In the genomic region with DNA sequence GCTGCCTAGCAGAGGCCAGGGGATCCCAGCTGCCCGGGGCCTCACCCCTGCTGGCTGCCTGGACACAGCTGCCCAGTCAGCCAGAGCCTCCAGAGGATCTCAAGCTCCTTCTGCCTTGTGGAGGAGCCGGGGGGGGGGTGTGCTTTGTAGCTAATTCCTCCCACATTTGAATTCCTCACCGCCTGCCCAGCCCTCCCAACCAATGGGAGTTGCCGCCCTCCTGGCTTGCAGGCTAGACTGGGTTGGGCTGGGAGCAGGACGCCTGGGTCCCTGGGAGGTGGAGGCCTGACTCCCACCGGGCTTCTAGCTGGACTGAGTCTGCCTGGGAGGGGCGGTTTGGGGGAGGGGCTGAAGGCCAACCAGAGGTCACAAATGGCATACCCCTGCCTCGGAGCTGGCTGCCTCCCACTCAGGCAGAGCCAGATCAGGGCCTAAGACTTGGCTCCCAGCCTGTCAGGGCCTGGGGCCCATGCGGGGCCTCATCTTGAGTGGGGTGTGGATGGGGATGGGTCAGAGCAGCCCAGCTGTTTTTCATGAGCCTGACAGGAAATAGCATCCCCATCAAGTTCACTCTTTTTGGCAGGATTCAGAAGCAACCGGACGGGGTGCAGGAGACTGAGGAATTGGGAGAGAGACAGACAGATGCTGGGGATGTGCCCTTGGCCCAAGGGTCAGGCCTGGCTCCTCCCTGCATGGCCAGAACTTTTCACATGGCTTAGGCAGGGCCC, we compare ENCODE assay signal across 12 cellular contexts. TPM values are rescaled to one million over a fixed set of nuclear protein-coding genes. Genes with fewer than 3 reads are reported as not detected.
DNase-seq lines count a peak whose midpoint lies in the region; ATAC-seq, FAIRE-seq and TF ChIP-seq lines count a peak whose summit lies in the region.
"Had no signal": no experiment of that assay in that cellular context is flagged by ENCODE, and none has a peak within 500 bp of the region (broad histone marks: within the 10 kb centered on the region; RNA-seq: fewer than 3 reads in every experiment).

No MANE protein-coding gene starts in this region.

- H3K9me3 ChIP-seq in liver (ENCODE audit: control insufficient read depth in 4 of 4, low read length in 3 of 4) (no peaks in the 10 kb centered on the region), HepG2 (ENCODE audit: low read length) (no peaks in the 10 kb centered on the region)
- H3K9me3 ChIP-seq: BLaER1, prostate gland had no signal

- WGBS in liver: 83% methylated on average over 11 of the region's 11 CpGs
- WGBS in HepG2 (ENCODE audit: low lambda C conversion rate): 100% methylated on average over 3 of the region's 11 CpGs

- no peaks in the 10 kb centered on the region for H3K9me3 Mint-ChIP-seq in nephron progenitor cell
- H3K9me3 Mint-ChIP-seq: stimulated activated naive CD8-positive, alpha-beta T cell treated with anti-CD3 and anti-CD28 coated beads, Interleukin-15, amount 100 ng/mL, for 72 hours had no signal

- no peaks in the 10 kb centered on the region for H3K27me3 ChIP-seq in liver (ENCODE audit: control insufficient read depth in 4 of 4, insufficient read depth in 4 of 4, low read length in 3 of 4)
- no peaks in the 10 kb centered on the region for H3K27me3 ChIP-seq in HepG2 (ENCODE audit: control insufficient read depth in 1 of 2, insufficient read depth in 2 of 2, low read length in 2 of 2)
- H3K27me3 ChIP-seq: BLaER1 had no signal

- TF ChIP-seq EP300 in HepG2 (IDR thresholded peaks at IDR 0.05; ENCODE audit: low read depth in 2 of 2, low read length in 2 of 2) (no peak), HepG2 (CRISPR knock-in tag; IDR thresholded peaks at IDR 0.05; ENCODE audit: borderline replicate concordance) (no peak)

- no peak overlapping the region for H3K4me2 ChIP-seq in HepG2 (ENCODE audit: low read depth, low read length)
- H3K4me2 ChIP-seq: BLaER1 had no signal

- no peak for TF ChIP-seq CTCF in liver (IDR thresholded peaks at IDR 0.05; ENCODE audit: low read depth, low read length, missing input control)
- no peak for TF ChIP-seq CTCF in HepG2 (CRISPR knock-in tag; IDR thresholded peaks at IDR 0.05)
- no peak for TF ChIP-seq CTCF in fibroblast of villous mesenchyme (IDR thresholded peaks at IDR 0.05; ENCODE audit: insufficient read depth, low read depth, low read length)
- no peak for TF ChIP-seq CTCF in nephron progenitor cell (IDR thresholded peaks at IDR 0.05)

- no peak for TF ChIP-seq POLR2A in HepG2 (IDR thresholded peaks at IDR 0.05; ENCODE audit: insufficient read depth in 1 of 2, low read depth in 2 of 2, low read length in 2 of 2)

- no TSS peak for BruUV-seq in HepG2 (replicated peaks; lab: Mats Ljungman, UMichigan)

- H3K36me3 ChIP-seq in liver (ENCODE audit: control insufficient read depth in 4 of 4, insufficient read depth in 3 of 4, low read depth in 1 of 4, low read length in 3 of 4): peaks cover 18 to 90% (median 68%) of the 10 kb centered on the region in 4 donors
- peaks cover 46 to 88% of the 10 kb centered on the region in 2 experiments for H3K36me3 ChIP-seq in HepG2 (replicated peaks in 1 of 2; ENCODE audit: control insufficient read depth in 1 of 2, insufficient read depth in 2 of 2, low read length in 2 of 2)

- H3K36me3 Mint-ChIP-seq in nephron progenitor cell (ENCODE audit: low read depth): peaks cover 44% of the 10 kb centered on the region

- H3K79me2 ChIP-seq in HepG2 (ENCODE audit: insufficient read depth, low read length): no peaks in the 10 kb centered on the region

- POLR2A ChIA-PET in HepG2 (lab: Yijun Ruan, JAX): no interaction called here

- no peak overlapping the region for H3K27ac ChIP-seq in liver (ENCODE audit: low read depth in 1 of 2, low read length in 2 of 2)
- no peak overlapping the region for H3K27ac ChIP-seq in HepG2 (ENCODE audit: extremely low read length, insufficient read depth, low read length)
- H3K27ac ChIP-seq: BLaER1 had no signal

- no peaks in the 10 kb centered on the region for H3K4me1 ChIP-seq in liver (ENCODE audit: control insufficient read depth in 4 of 4, insufficient read depth in 4 of 4, low read length in 3 of 4)
- H3K4me1 ChIP-seq in HepG2 (ENCODE audit: insufficient read depth, low read length): no peaks in the 10 kb centered on the region
- H3K4me1 ChIP-seq: BLaER1, prostate gland had no signal

- DNase-seq in HepG2 (ENCODE audit: low spot score): no peak
- peak; percentile 81 for DNase-seq in fibroblast of villous mesenchyme (ENCODE audit: low read depth)
- peak; percentile 65 for DNase-seq in nephron progenitor cell
- DNase-seq in SHP77 treated with DMSO at 0.1 percent for 48 hours (lab: John Stamatoyannopoulos, UW): no peak
- DNase-seq in dermis blood vessel endothelial cell: no peak
- no peak for DNase-seq in AML-193 (lab: John Stamatoyannopoulos, UW)
- no peak for DNase-seq in RKO (ENCODE audit: low spot score)
- DNase-seq: stimulated activated naive CD8-positive, alpha-beta T cell treated with anti-CD3 and anti-CD28 coated beads, Interleukin-15, amount 100 ng/mL, for 72 hours had no signal

- H3K4me1 Mint-ChIP-seq in nephron progenitor cell: peaks cover 57% of the 10 kb centered on the region
- H3K4me1 Mint-ChIP-seq: stimulated activated naive CD8-positive, alpha-beta T cell treated with anti-CD3 and anti-CD28 coated beads, Interleukin-15, amount 100 ng/mL, for 72 hours had no signal

- TF ChIP-seq RAD21 in liver (IDR thresholded peaks at IDR 0.05): no peak
- no peak for TF ChIP-seq RAD21 in HepG2 (CRISPR knock-in tag; IDR thresholded peaks at IDR 0.05)

- in situ Hi-C loops in HepG2 (cut with HindIII; ENCODE audit: extremely low pct_ligation_motif_present, low pct_unique_long_range_greater_than_20kb): no loop called here

- no peak for FAIRE-seq in HepG2 (lab: Jason Lieb, UNC)
- FAIRE-seq: TTC549 had no signal

- no peak overlapping the region for H2AFZ ChIP-seq in HepG2 (ENCODE audit: low read length)

- H3K9ac ChIP-seq in liver (ENCODE audit: low read depth in 1 of 2, low read length in 2 of 2): no peak overlapping the region
- no peak overlapping the region for H3K9ac ChIP-seq in HepG2 (ENCODE audit: insufficient read depth, low read depth, low read length)
- H3K9ac ChIP-seq: BLaER1 had no signal

- intact Hi-C loops in HepG2 (cut with micrococcal nuclease; ENCODE audit: unreplicated experiment): no loop called here

- H3K27ac Mint-ChIP-seq in nephron progenitor cell: peak overlapping the region; percentile 78
- H3K27ac Mint-ChIP-seq: stimulated activated naive CD8-positive, alpha-beta T cell treated with anti-CD3 and anti-CD28 coated beads, Interleukin-15, amount 100 ng/mL, for 72 hours had no signal

- H3K27me3 Mint-ChIP-seq in nephron progenitor cell (ENCODE audit: low read depth, poor library complexity): peaks cover 2% of the 10 kb centered on the region
- H3K27me3 Mint-ChIP-seq: stimulated activated naive CD8-positive, alpha-beta T cell treated with anti-CD3 and anti-CD28 coated beads, Interleukin-15, amount 100 ng/mL, for 72 hours had no signal

- no peak overlapping the region for H3K4me3 ChIP-seq in liver (ENCODE audit: low read depth in 1 of 3, low read length in 3 of 3)
- no peak overlapping the region for H3K4me3 ChIP-seq in HepG2 (replicated peaks in 1 of 3; ENCODE audit: insufficient read depth in 1 of 3, low read depth in 2 of 3, low read length in 3 of 3)
- H3K4me3 ChIP-seq in fibroblast of villous mesenchyme (ENCODE audit: low read depth, low read length): no peak overlapping the region
- H3K4me3 ChIP-seq: BLaER1, prostate gland had no signal

- CTCF ChIA-PET in HepG2 (lab: Yijun Ruan, JAX; ENCODE audit: low intra/inter-chr PET ratio, low total read pairs): no interaction called here

- H3K4me3 Mint-ChIP-seq in nephron progenitor cell: peak overlapping the region; percentile 48
- H3K4me3 Mint-ChIP-seq: stimulated activated naive CD8-positive, alpha-beta T cell treated with anti-CD3 and anti-CD28 coated beads, Interleukin-15, amount 100 ng/mL, for 72 hours had no signal

- no peaks in the 10 kb centered on the region for H4K20me1 ChIP-seq in HepG2 (ENCODE audit: insufficient read depth, low read length)

- ATAC-seq in HepG2: no peak
- ATAC-seq: stimulated activated naive CD8-positive, alpha-beta T cell treated with anti-CD3 and anti-CD28 coated beads, Interleukin-15, amount 100 ng/mL, for 72 hours had no signal

RNA-seq across cellular contexts. Expression of gene PDE2A, which starts 29.2 kb away (rescaled TPM):
- 10 to 100 TPM in 1 of 2 donors, 1 to 10 TPM in 1; 9.3 to 32.8 TPM for total RNA-seq in liver
- polyA plus RNA-seq in liver: 10 to 100 TPM in 1 of 2 donors, 1 to 10 TPM in 1; 4.3 to 16.6 TPM
- not detected in 2 replicates for total RNA-seq in HepG2 (2016; rRNA removed; fragmentation: Illumina TruSeq; extraction: Trizol)
- not detected in 2 replicates for total RNA-seq in HepG2 (2016; cell fraction: cytosol; rRNA removed; fragmentation: Illumina TruSeq; extraction: Trizol; ENCODE audit: low read depth)
- total RNA-seq in HepG2 (2016; cell fraction: insoluble cytoplasmic fraction; rRNA removed; fragmentation: Illumina TruSeq; extraction: Trizol): 0.19 TPM in 1 of 2 replicates, not detected in the other
- not detected in 2 replicates for total RNA-seq in HepG2 (2016; cell fraction: membrane; rRNA removed; fragmentation: Illumina TruSeq; extraction: Trizol)
- 0.81 TPM in 1 of 2 replicates, not detected in the other for total RNA-seq in HepG2 (2016; cell fraction: nucleus; rRNA removed; fragmentation: Illumina TruSeq; extraction: Trizol)
- 2.8 and 3.1 TPM in 2 replicates for polyA plus RNA-seq in HepG2 (2011; rRNA removed)
- polyA plus RNA-seq in HepG2 (2011; cell fraction: cytosol; rRNA removed): 0.74 and 0.82 TPM in 2 replicates
- 12.4 and 12.9 TPM in 2 replicates for polyA plus RNA-seq in HepG2 (2011; cell fraction: nucleus; rRNA removed)
- polyA plus RNA-seq in HepG2 (2012): 1.1 and 1.3 TPM in 2 replicates
- not detected in 2 replicates for polyA plus RNA-seq in HepG2 (2016; cell fraction: cytosol; fragmentation: Illumina TruSeq; extraction: Trizol; ENCODE audit: low read depth)
- polyA plus RNA-seq in HepG2 (2016; cell fraction: insoluble cytoplasmic fraction; fragmentation: Illumina TruSeq; extraction: Trizol; ENCODE audit: low read depth): not detected in 2 replicates
- polyA plus RNA-seq in HepG2 (2016; cell fraction: membrane; fragmentation: Illumina TruSeq; extraction: Trizol; ENCODE audit: low read depth): not detected in 2 replicates
- polyA plus RNA-seq in HepG2 (2016; cell fraction: nucleus; fragmentation: Illumina TruSeq; extraction: Trizol; ENCODE audit: insufficient read depth, low read depth): not detected in 2 replicates
- polyA minus RNA-seq in HepG2 (2011; rRNA and poly(A)+ RNA removed; ENCODE audit: low replicate concordance): 1.6 and 410 TPM in 2 replicates
- 0.62 and 1.1 TPM in 2 replicates for polyA minus RNA-seq in HepG2 (2011; cell fraction: cytosol; rRNA and poly(A)+ RNA removed)
- 2.2 and 3.6 TPM in 2 replicates for polyA minus RNA-seq in HepG2 (2011; cell fraction: nucleus; rRNA and poly(A)+ RNA removed)
- under 0.01 TPM in 2 replicates for total RNA-seq in fibroblast of villous mesenchyme
- 351 and 380 TPM in 2 replicates for total RNA-seq in dermis blood vessel endothelial cell

RNA-seq across cellular contexts. Expression of gene ARAP1, which starts 48.8 kb away (rescaled TPM):
- total RNA-seq in liver: 10 to 100 TPM; 59.8 to 77.8 TPM
- polyA plus RNA-seq in liver: 10 to 100 TPM; 14.4 to 27.2 TPM
- 55.2 and 55.5 TPM in 2 replicates for total RNA-seq in HepG2 (2016; rRNA removed; fragmentation: Illumina TruSeq; extraction: Trizol)
- 21.9 TPM in 2 replicates for total RNA-seq in HepG2 (2016; cell fraction: cytosol; rRNA removed; fragmentation: Illumina TruSeq; extraction: Trizol; ENCODE audit: low read depth)
- 49.1 and 52.3 TPM in 2 replicates for total RNA-seq in HepG2 (2016; cell fraction: insoluble cytoplasmic fraction; rRNA removed; fragmentation: Illumina TruSeq; extraction: Trizol)
- total RNA-seq in HepG2 (2016; cell fraction: membrane; rRNA removed; fragmentation: Illumina TruSeq; extraction: Trizol): 15.6 and 18.1 TPM in 2 replicates
- 76.5 and 77.3 TPM in 2 replicates for total RNA-seq in HepG2 (2016; cell fraction: nucleus; rRNA removed; fragmentation: Illumina TruSeq; extraction: Trizol)
- 43.2 and 64.0 TPM in 2 replicates for polyA plus RNA-seq in HepG2 (2011; rRNA removed)
- 27.5 and 37.2 TPM in 2 replicates for polyA plus RNA-seq in HepG2 (2011; cell fraction: cytosol; rRNA removed)
- polyA plus RNA-seq in HepG2 (2011; cell fraction: nucleus; rRNA removed): 341 and 362 TPM in 2 replicates
- 33.2 and 39.7 TPM in 2 replicates for polyA plus RNA-seq in HepG2 (2012)
- polyA plus RNA-seq in HepG2 (2016; cell fraction: cytosol; fragmentation: Illumina TruSeq; extraction: Trizol; ENCODE audit: low read depth): 2.2 and 3.2 TPM in 2 replicates
- polyA plus RNA-seq in HepG2 (2016; cell fraction: insoluble cytoplasmic fraction; fragmentation: Illumina TruSeq; extraction: Trizol; ENCODE audit: low read depth): 40.0 and 49.8 TPM in 2 replicates
- polyA plus RNA-seq in HepG2 (2016; cell fraction: membrane; fragmentation: Illumina TruSeq; extraction: Trizol; ENCODE audit: low read depth): 5.5 and 6.6 TPM in 2 replicates
- 163 and 180 TPM in 2 replicates for polyA plus RNA-seq in HepG2 (2016; cell fraction: nucleus; fragmentation: Illumina TruSeq; extraction: Trizol; ENCODE audit: insufficient read depth, low read depth)
- polyA minus RNA-seq in HepG2 (2011; rRNA and poly(A)+ RNA removed; ENCODE audit: low replicate concordance): 42.6 and 95.7 TPM in 2 replicates
- 32.2 and 38.2 TPM in 2 replicates for polyA minus RNA-seq in HepG2 (2011; cell fraction: cytosol; rRNA and poly(A)+ RNA removed)
- 73.1 and 90.3 TPM in 2 replicates for polyA minus RNA-seq in HepG2 (2011; cell fraction: nucleus; rRNA and poly(A)+ RNA removed)
- total RNA-seq in fibroblast of villous mesenchyme: 73.0 and 77.0 TPM in 2 replicates
- 80.0 and 127 TPM in 2 replicates for total RNA-seq in dermis blood vessel endothelial cell

Comparison
In these comparisons a context has a peak if more than half of its experiments do, and no peak if none do; other contexts are left out.
1. DNase-seq: peak in fibroblast of villous mesenchyme (single experiment) and nephron progenitor cell (single experiment); none in HepG2 (single experiment), SHP77 treated with DMSO at 0.1 percent for 48 hours (single experiment), dermis blood vessel endothelial cell (single experiment), AML-193 (0 of 2) and RKO (single experiment).
2. RNA of gene PDE2A, which starts 29.2 kb away (total RNA-seq): 351 to 380 TPM in dermis blood vessel endothelial cell; 9.3 to 32.8 TPM in liver, 0.19 to 0.81 TPM in HepG2 and under 0.01 TPM in fibroblast of villous mesenchyme; every median in the first group is over 10 times any median in the second.